8 cellular contexts compared by ENCODE assay signal in genomic region chr9:129568560-129569505, GRCh38. TPM values are rescaled to one million over a fixed set of nuclear protein-coding genes. Genes with fewer than 3 reads are reported as not detected.
DNase-seq lines count a peak whose midpoint lies in the region; ATAC-seq and TF ChIP-seq lines count a peak whose summit lies in the region.

No MANE protein-coding gene starts in this region.

- H3K4me3 Mint-ChIP-seq in T-helper 2 cell treated with Interferon-gamma antibody and Interleukin-4, amounts not matched to agents 5 μg/mL and 100 μg/mL, for 36 hours = peak overlapping the region; percentile 78
- H3K4me3 Mint-ChIP-seq in endodermal cell = peak overlapping the region; percentile 69

- H3K27me3 ChIP-seq in HAP-1 (ENCODE audit: low read depth) (no peaks in the 10 kb centered on the region), endodermal cell (ENCODE audit: control insufficient read depth, insufficient read depth, low read length, poor library complexity, severe bottlenecking) (no peaks in the 10 kb centered on the region), mucosa of rectum (ENCODE audit: control insufficient read depth in 2 of 2, insufficient read depth in 2 of 2, low read length in 2 of 2) (peaks cover 8 to 10% of the 10 kb centered on the region in 2 donors), uterus (no peaks in the 10 kb centered on the region)

- TF ChIP-seq POLR2A in uterus (IDR thresholded peaks at IDR 0.05) = peak in 1 of 2 donors; percentile 20

- H3K9ac ChIP-seq in endodermal cell (ENCODE audit: extremely low read depth, low read length, poor library complexity, severe bottlenecking) (peak overlapping the region; percentile 6), mucosa of rectum (ENCODE audit: low read depth in 1 of 2, low read length in 2 of 2) (peak overlapping the region in 1 of 2 donors; percentile 42)

- peaks cover 14% of the 10 kb centered on the region for H3K4me1 Mint-ChIP-seq in T-helper 2 cell treated with Interferon-gamma antibody and Interleukin-4, amounts not matched to agents 5 μg/mL and 100 μg/mL, for 36 hours (ENCODE audit: low read depth)
- H3K4me1 Mint-ChIP-seq in endodermal cell = peaks cover 16% of the 10 kb centered on the region

- H3K27ac Mint-ChIP-seq in T-helper 2 cell treated with Interferon-gamma antibody and Interleukin-4, amounts not matched to agents 5 μg/mL and 100 μg/mL, for 36 hours = no peak overlapping the region
- peak overlapping the region; percentile 76 for H3K27ac Mint-ChIP-seq in endodermal cell

- DNase-seq in HAP-1 (ENCODE audit: low spot score in 2 of 2) (peak in 1 of 2 experiments; percentile 75), endodermal cell (peak; percentile 79), uterus (peak; percentile 59 to 77)
- DNase-seq in T-helper 2 cell treated with Interferon-gamma antibody and Interleukin-4, amounts not matched to agents 5 μg/mL and 100 μg/mL, for 36 hours (ENCODE audit: low spot score) = no peak

- TF ChIP-seq CTCF in endodermal cell (conservative IDR thresholded peaks at IDR 0.05) (no peak), uterus (IDR thresholded peaks at IDR 0.05) (peak in 1 of 4 experiments; percentile 20)

- no peak for ATAC-seq in HG03045 (IDR thresholded peaks at IDR 0.05; ENCODE audit: unreplicated experiment)
- ATAC-seq in HG03095 (IDR thresholded peaks at IDR 0.05; ENCODE audit: unreplicated experiment) = no peak
- ATAC-seq in GM21423 (IDR thresholded peaks at IDR 0.05; ENCODE audit: unreplicated experiment) = no peak

- no peaks in the 10 kb centered on the region for H3K36me3 ChIP-seq in HAP-1 (replicated peaks)
- H3K36me3 ChIP-seq in endodermal cell (ENCODE audit: control insufficient read depth, insufficient read depth, low read length) = no peaks in the 10 kb centered on the region
- H3K36me3 ChIP-seq in mucosa of rectum (ENCODE audit: control insufficient read depth in 2 of 2, insufficient read depth in 2 of 2, low read length in 2 of 2) = no peaks in the 10 kb centered on the region
- H3K36me3 ChIP-seq in uterus = no peaks in the 10 kb centered on the region

- intact Hi-C loops in uterus (cut with DNase I; ENCODE audit: low total_unique reads) = no loop called here

- WGBS in endodermal cell (ENCODE audit: insufficient coverage in 1 of 2, insufficient read length in 1 of 2), 2 experiments = 5 to 6% methylated on average over 3 to 87 of the region's 92 CpGs

- peaks cover 4% of the 10 kb centered on the region for H3K9me3 Mint-ChIP-seq in T-helper 2 cell treated with Interferon-gamma antibody and Interleukin-4, amounts not matched to agents 5 μg/mL and 100 μg/mL, for 36 hours
- peaks cover 7% of the 10 kb centered on the region for H3K9me3 Mint-ChIP-seq in endodermal cell

- H3K4me3 ChIP-seq in HAP-1 (peak overlapping the region; percentile 43), endodermal cell (ENCODE audit: low read length) (peak overlapping the region; percentile 82), mucosa of rectum (ENCODE audit: low read length in 2 of 2) (peak overlapping the region; percentile 46 to 54), uterus (peak overlapping the region; percentile 29 to 56)

- H3K27ac ChIP-seq in endodermal cell (ENCODE audit: low read depth, low read length) (peak overlapping the region; percentile 68), mucosa of rectum (ENCODE audit: low read depth in 2 of 2, low read length in 2 of 2) (peak overlapping the region; percentile 44 to 52), uterus (peak overlapping the region; percentile 86 to 87)

- H3K9me3 ChIP-seq in HAP-1 = no peaks in the 10 kb centered on the region
- no peaks in the 10 kb centered on the region for H3K9me3 ChIP-seq in endodermal cell (ENCODE audit: control insufficient read depth, low read length)
- H3K9me3 ChIP-seq in mucosa of rectum (ENCODE audit: control insufficient read depth in 2 of 2, low read length in 2 of 2) = no peaks in the 10 kb centered on the region
- no peaks in the 10 kb centered on the region for H3K9me3 ChIP-seq in uterus

- H3K4me1 ChIP-seq in HAP-1 (peaks cover 20% of the 10 kb centered on the region), endodermal cell (ENCODE audit: control insufficient read depth, insufficient read depth, low read length) (peaks cover 6% of the 10 kb centered on the region), mucosa of rectum (ENCODE audit: control insufficient read depth in 2 of 2, insufficient read depth in 2 of 2, low read length in 2 of 2) (peaks cover 9 to 11% of the 10 kb centered on the region in 2 donors), uterus (peaks cover 0 to 12% of the 10 kb centered on the region in 2 donors)

- in situ Hi-C loops in HAP-1 (cut with MboI; ENCODE audit: low sequenced_read_pairs) = no loop called here

- peaks cover 1% of the 10 kb centered on the region for H3K36me3 Mint-ChIP-seq in T-helper 2 cell treated with Interferon-gamma antibody and Interleukin-4, amounts not matched to agents 5 μg/mL and 100 μg/mL, for 36 hours (ENCODE audit: low read depth)
- no peaks in the 10 kb centered on the region for H3K36me3 Mint-ChIP-seq in endodermal cell (ENCODE audit: low read depth)

- H3K27me3 Mint-ChIP-seq in T-helper 2 cell treated with Interferon-gamma antibody and Interleukin-4, amounts not matched to agents 5 μg/mL and 100 μg/mL, for 36 hours (ENCODE audit: low read depth) = peaks cover 32% of the 10 kb centered on the region
- H3K27me3 Mint-ChIP-seq in endodermal cell (ENCODE audit: insufficient read depth) = peaks cover 7% of the 10 kb centered on the region

RNA-seq across cellular contexts. Expression of gene C9orf50, which starts 52.1 kb away (rescaled TPM):
- not detected for total RNA-seq in endodermal cell
- polyA plus RNA-seq in endodermal cell (2013, experiment 1 of 2) = not detected
- polyA plus RNA-seq in endodermal cell (2013, experiment 2 of 2) = not detected
- total RNA-seq in uterus = under 1 TPM in 1 of 4 donors, not detected in 3; 0.35 TPM

RNA-seq across cellular contexts. Expression of gene NTMT1, which starts 57.1 kb away (rescaled TPM):
- 10 to 100 TPM; 39.6 to 49.1 TPM for total RNA-seq in endodermal cell
- polyA plus RNA-seq in endodermal cell (2013, experiment 1 of 2) = 40.4 TPM
- polyA plus RNA-seq in endodermal cell (2013, experiment 2 of 2) = 40.9 TPM
- total RNA-seq in uterus = 10 to 100 TPM in 3 of 4 donors, 1 to 10 TPM in 1; 1.8 to 30.8 (median 21.6) TPM
